Comparison of ENCODE assay signal across 16 cellular contexts in genomic region chr6:2684766-2685754, GRCh38.
DNase-seq lines count a peak whose midpoint lies in the region; ATAC-seq, FAIRE-seq and TF ChIP-seq lines count a peak whose summit lies in the region.
"Had no signal": no experiment of that assay in that cellular context is flagged by ENCODE, and none has a peak within 500 bp of the region (broad histone marks: within the 10 kb centered on the region; RNA-seq: fewer than 3 reads in every experiment).

No MANE protein-coding gene starts in this region.

- no peak overlapping the region for H3K23ac ChIP-seq in H1 (ENCODE audit: insufficient read length)

- H4K91ac ChIP-seq in H1 (replicated peaks; ENCODE audit: insufficient read length, low read length): no peak overlapping the region

- no peak overlapping the region for H3K14ac ChIP-seq in H1 (ENCODE audit: insufficient read length)

- H3K4ac ChIP-seq in H1 (replicated peaks; ENCODE audit: insufficient read length, low read depth, low read length): no peak overlapping the region

- no TSS peak for BruUV-seq in PC-9 (replicated peaks; lab: Mats Ljungman, UMichigan)

- H3K9me3 Mint-ChIP-seq in CD4-positive, alpha-beta T cell: no peaks in the 10 kb centered on the region
- H3K9me3 Mint-ChIP-seq: CD4-positive, CD25-positive, alpha-beta regulatory T cell; IgD-negative memory B cell had no signal

- CTCF ChIA-PET in PC-9 (lab: Charles Lee) (interaction anchor here (0.6 kb wide), 1 partner anchor 478 kb away, joined by 8 read pairs; no protein-coding TSS in a partner anchor), H1 (lab: Charles Lee; ENCODE audit: partially characterized antibody) (interaction anchor here (0.8 to 6.3 kb wide), 3 partner anchors 10 to 89 kb away, joined by 3 to 39 read pairs (median 3); no protein-coding TSS in a partner anchor)
- CTCF ChIA-PET in CD4-positive, alpha-beta T cell (lab: Charles Lee): interaction anchor here (1.3 kb wide), 1 partner anchor 18 kb away, joined by 3 read pairs; no protein-coding TSS in a partner anchor

- no peak for TF ChIP-seq CTCF in PC-9 (conservative IDR thresholded peaks at IDR 0.05)
- no peak for TF ChIP-seq CTCF in H1 (IDR thresholded peaks at IDR 0.05; ENCODE audit: control extremely low read depth in 1 of 3, insufficient read depth in 1 of 3, low read depth in 1 of 3, low read length in 3 of 3)
- no peak for TF ChIP-seq CTCF in liver (IDR thresholded peaks at IDR 0.05; ENCODE audit: low read depth, low read length, missing input control)
- TF ChIP-seq CTCF in CD4-positive, alpha-beta T cell (IDR thresholded peaks at IDR 0.05): no peak

- TF ChIP-seq EP300 in H1 (IDR thresholded peaks at IDR 0.05; ENCODE audit: borderline replicate concordance in 1 of 2, low read depth in 2 of 2, low read length in 2 of 2): no peak

- H3K23me2 ChIP-seq in H1 (ENCODE audit: low read depth, low read length): no peaks in the 10 kb centered on the region

- H3K56ac ChIP-seq in H1 (replicated peaks; ENCODE audit: insufficient read length, low read depth, low read length): no peak overlapping the region

- 91% methylated on average over 23 of the region's 30 CpGs; no CpG with 5 or more reads in 1 of the 2 experiments for WGBS in H1 (ENCODE audit: extremely low coverage in 1 of 2, insufficient coverage in 1 of 2, insufficient read length in 1 of 2, insufficient replicate concordance in 2 of 2, low coverage in 1 of 2, low lambda C conversion rate in 2 of 2, missing lambda C conversion rate in 1 of 2), 2 experiments
- WGBS in liver: 95% methylated on average over 30 of the region's 30 CpGs

- H3K27ac Mint-ChIP-seq in CD4-positive, alpha-beta T cell: no peak overlapping the region
- H3K27ac Mint-ChIP-seq: CD4-positive, CD25-positive, alpha-beta regulatory T cell had no signal

- H2BK20ac ChIP-seq in H1 (ENCODE audit: low read length): no peak overlapping the region

- H3K27ac ChIP-seq in PC-9 (peak overlapping the region; percentile 62), H1 (ENCODE audit: low read depth, low read length) (no peak overlapping the region), liver (ENCODE audit: low read depth in 1 of 2, low read length in 2 of 2) (no peak overlapping the region)
- no peak overlapping the region for H3K27ac ChIP-seq in CD4-positive, alpha-beta T cell (ENCODE audit: low read depth, low read length)
- H3K27ac ChIP-seq: BLaER1 treated with 17β-estradiol and CSF1 and Interleukin-3, amounts not matched to agents 10 nM and 100 nM had no signal

- no peak overlapping the region for H2AK5ac ChIP-seq in H1 (ENCODE audit: low read depth, low read length)

- no peak overlapping the region for H3K4me3 Mint-ChIP-seq in CD4-positive, alpha-beta T cell
- H3K4me3 Mint-ChIP-seq: CD4-positive, CD25-positive, alpha-beta regulatory T cell; IgD-negative memory B cell had no signal

- no peaks in the 10 kb centered on the region for H3K79me1 ChIP-seq in H1 (ENCODE audit: low read depth, low read length)

- FAIRE-seq in GM12891 (lab: Jason Lieb, UNC) (no peak), H1 (lab: Jason Lieb, UNC) (no peak)
- FAIRE-seq: GM12878, GM19239 had no signal

- H3K27me3 ChIP-seq in PC-9 (ENCODE audit: insufficient read depth, low read depth): no peaks in the 10 kb centered on the region
- H3K27me3 ChIP-seq in H1 (replicated peaks in 1 of 4; ENCODE audit: control insufficient read depth in 3 of 4, extremely low read depth in 1 of 4, insufficient read depth in 3 of 4, low read length in 3 of 4): no peaks in the 10 kb centered on the region; a peak in 1 of 7 replicates
- no peaks in the 10 kb centered on the region for H3K27me3 ChIP-seq in liver (ENCODE audit: control insufficient read depth in 4 of 4, insufficient read depth in 4 of 4, low read length in 3 of 4)
- no peaks in the 10 kb centered on the region for H3K27me3 ChIP-seq in CD4-positive, alpha-beta T cell (ENCODE audit: control insufficient read depth, insufficient read depth, low read length)
- H3K27me3 ChIP-seq: BLaER1 treated with 17β-estradiol and CSF1 and Interleukin-3, amounts not matched to agents 10 nM and 100 nM had no signal

- H3K4me1 ChIP-seq in PC-9 (replicated peaks; ENCODE audit: insufficient read depth): peaks cover 5% of the 10 kb centered on the region; the same call in 1 of the 2 replicates
- H3K4me1 ChIP-seq in H1 (replicated peaks in 1 of 4; ENCODE audit: control insufficient read depth in 3 of 4, insufficient read depth in 4 of 4, low read length in 3 of 4): no peaks in the 10 kb centered on the region; a peak in 1 of 7 replicates
- H3K4me1 ChIP-seq in liver (ENCODE audit: control insufficient read depth in 4 of 4, insufficient read depth in 4 of 4, low read length in 3 of 4): peaks cover 0 to 10% (median 3%) of the 10 kb centered on the region in 4 donors
- H3K4me1 ChIP-seq: BLaER1 treated with 17β-estradiol and CSF1 and Interleukin-3, amounts not matched to agents 10 nM and 100 nM had no signal

- H3K9ac ChIP-seq in H1 (replicated peaks in 1 of 4; ENCODE audit: extremely low read depth in 1 of 4, low read depth in 3 of 4, low read length in 3 of 4) (no peak overlapping the region), liver (ENCODE audit: low read depth in 1 of 2, low read length in 2 of 2) (no peak overlapping the region)
- H3K9ac ChIP-seq: BLaER1 treated with 17β-estradiol and CSF1 and Interleukin-3, amounts not matched to agents 10 nM and 100 nM had no signal

- peak overlapping the region; percentile 54; the same call in 1 of the 2 replicates for H2BK15ac ChIP-seq in H1 (ENCODE audit: low read length)

- no peak for ATAC-seq in CD4-positive, alpha-beta T cell (ENCODE audit: poor library complexity)
- no peak for ATAC-seq in GM18511 (IDR thresholded peaks at IDR 0.05; ENCODE audit: unreplicated experiment)
- ATAC-seq: GM12878 had no signal

- no peak overlapping the region; the same call in 1 of the 2 replicates for H4K8ac ChIP-seq in H1 (ENCODE audit: extremely low read depth, insufficient read depth, low read length)

- H3K36me3 ChIP-seq in PC-9 (ENCODE audit: low read depth) (no peaks in the 10 kb centered on the region), H1 (ENCODE audit: control insufficient read depth in 2 of 4, insufficient read depth in 4 of 4, low read length in 3 of 4) (no peaks in the 10 kb centered on the region), liver (ENCODE audit: control insufficient read depth in 4 of 4, insufficient read depth in 3 of 4, low read depth in 1 of 4, low read length in 3 of 4) (no peaks in the 10 kb centered on the region)
- H3K36me3 ChIP-seq: BLaER1 treated with 17β-estradiol and CSF1 and Interleukin-3, amounts not matched to agents 10 nM and 100 nM had no signal

- POLR2A ChIA-PET in PC-9 (lab: Charles Lee; ENCODE audit: unreplicated experiment): interaction anchor here (0.6 kb wide), 1 partner anchor 21 kb away, joined by 5 read pairs; no protein-coding TSS in a partner anchor
- POLR2A ChIA-PET in H1 (lab: Charles Lee; ENCODE audit: partially characterized antibody): no interaction called here
- POLR2A ChIA-PET in CD4-positive, alpha-beta T cell (lab: Charles Lee): no interaction called here

- DNase-seq in GM12891 (ENCODE audit: insufficient read length, low spot score) (no peak), PC-9 (no peak), H1 (ENCODE audit: low read depth in 1 of 2, low spot score in 2 of 2) (no peak), NCI-H82 treated with DMSO at 0.1 percent for 48 hours (lab: John Stamatoyannopoulos, UW; ENCODE audit: unreplicated experiment) (no peak)
- DNase-seq in stimulated activated CD4-positive, alpha-beta T cell treated with anti-CD3 and anti-CD28 coated beads, Interleukin-12 subunit alpha, Interleukin-12 subunit beta, amount 100 ng/mL, for 4 hours: no peak
- DNase-seq in CD4-positive, alpha-beta T cell: no peak
- DNase-seq: ACHN; CD4-positive, CD25-positive, alpha-beta regulatory T cell; DMS79; HCEC 1CT had no signal

- H2AFZ ChIP-seq in PC-9 (no peak overlapping the region), H1 (ENCODE audit: low read length) (no peak overlapping the region)

- no peaks in the 10 kb centered on the region for H3K27me3 Mint-ChIP-seq in CD4-positive, alpha-beta T cell

- H2BK5ac ChIP-seq in H1 (ENCODE audit: low read depth, low read length): no peak overlapping the region

- TF ChIP-seq RAD21 in H1 (IDR thresholded peaks at IDR 0.05 in 1 of 2, conservative IDR thresholded peaks at IDR 0.05 in 1 of 2; ENCODE audit: low read depth in 2 of 2, low read length in 2 of 2) (no peak), liver (IDR thresholded peaks at IDR 0.05) (no peak)

- intact Hi-C loops in PC-9 (cut with micrococcal nuclease; ENCODE audit: unreplicated experiment): no loop called here
- intact Hi-C loops in CD4-positive, alpha-beta T cell (cut with DNase I, micrococcal nuclease): no loop called here

- no peak overlapping the region for H2BK12ac ChIP-seq in H1 (ENCODE audit: low read depth, low read length)

- H3K4me2 ChIP-seq in PC-9 (no peak overlapping the region), H1 (ENCODE audit: insufficient read depth in 1 of 2, low read depth in 2 of 2, low read length in 2 of 2) (no peak overlapping the region)
- H3K4me2 ChIP-seq: BLaER1 treated with 17β-estradiol and CSF1 and Interleukin-3, amounts not matched to agents 10 nM and 100 nM had no signal

- no peaks in the 10 kb centered on the region for H4K20me1 ChIP-seq in PC-9 (ENCODE audit: insufficient read depth)
- no peaks in the 10 kb centered on the region for H4K20me1 ChIP-seq in H1 (replicated peaks in 1 of 2; ENCODE audit: control insufficient read depth in 1 of 2, insufficient read depth in 2 of 2, low read length in 2 of 2)
- H4K20me1 ChIP-seq: BLaER1 treated with 17β-estradiol and CSF1 and Interleukin-3, amounts not matched to agents 10 nM and 100 nM had no signal

- H3K79me2 ChIP-seq in PC-9 (ENCODE audit: low read depth): no peaks in the 10 kb centered on the region
- H3K79me2 ChIP-seq in H1 (ENCODE audit: control insufficient read depth in 1 of 2, insufficient read depth in 2 of 2, low read length in 2 of 2): no peaks in the 10 kb centered on the region

- no peaks in the 10 kb centered on the region for H3K9me2 ChIP-seq in PC-9 (ENCODE audit: insufficient read depth)

- no peak overlapping the region for H2BK120ac ChIP-seq in H1 (replicated peaks; ENCODE audit: low read depth, low read length)

- H3K36me3 Mint-ChIP-seq in CD4-positive, alpha-beta T cell (ENCODE audit: low read depth): no peaks in the 10 kb centered on the region

- H3F3A ChIP-seq in PC-9 (ENCODE audit: insufficient read depth, low read depth): peaks cover 7% of the 10 kb centered on the region; the same call in 1 of the 2 replicates

- H3K18ac ChIP-seq in H1 (ENCODE audit: extremely low read depth, low read length): no peak overlapping the region

- H3K4me1 Mint-ChIP-seq in CD4-positive, alpha-beta T cell (ENCODE audit: low read depth): no peaks in the 10 kb centered on the region
- H3K4me1 Mint-ChIP-seq: CD4-positive, CD25-positive, alpha-beta regulatory T cell; IgD-negative memory B cell had no signal

- no peak for TF ChIP-seq POLR2A in GM12891 (IDR thresholded peaks at IDR 0.05; ENCODE audit: low read depth, low read length)
- TF ChIP-seq POLR2A in H1 (IDR thresholded peaks at IDR 0.05; ENCODE audit: control extremely low read depth in 1 of 2, low read depth in 2 of 2, low read length in 2 of 2): no peak

- H3K9me3 ChIP-seq in PC-9 (ENCODE audit: insufficient read depth, low read depth): no peaks in the 10 kb centered on the region
- H3K9me3 ChIP-seq in H1 (ENCODE audit: insufficient read depth in 2 of 2, low read depth in 1 of 2, low read length in 1 of 2): no peaks in the 10 kb centered on the region
- H3K9me3 ChIP-seq in liver (ENCODE audit: control insufficient read depth in 4 of 4, low read length in 3 of 4): no peaks in the 10 kb centered on the region
- H3K9me3 ChIP-seq in CD4-positive, alpha-beta T cell (ENCODE audit: control insufficient read depth, low read length): no peaks in the 10 kb centered on the region

- H3K4me3 ChIP-seq in PC-9: no peak overlapping the region
- H3K4me3 ChIP-seq in H1 (ENCODE audit: extremely low read depth in 1 of 4, insufficient read depth in 2 of 4, low read depth in 3 of 4, low read length in 4 of 4): no peak overlapping the region
- H3K4me3 ChIP-seq in liver (ENCODE audit: low read depth in 1 of 3, low read length in 3 of 3): no peak overlapping the region
- H3K4me3 ChIP-seq: BLaER1 treated with 17β-estradiol and CSF1 and Interleukin-3, amounts not matched to agents 10 nM and 100 nM; GM12878 had no signal

- no peak overlapping the region for H4K5ac ChIP-seq in H1 (ENCODE audit: insufficient read length, low read depth, low read length)
